ENCODE assay signal across 10 cellular contexts in genomic region chr1:206705744-206706297, GRCh38. TPM values are rescaled to one million over a fixed set of nuclear protein-coding genes. Genes with fewer than 3 reads are reported as not detected.
DNase-seq lines count a peak whose midpoint lies in the region; ATAC-seq and TF ChIP-seq lines count a peak whose summit lies in the region.
"Had no signal": no experiment of that assay in that cellular context is flagged by ENCODE, and none has a peak within 500 bp of the region (broad histone marks: within the 10 kb centered on the region; RNA-seq: fewer than 3 reads in every experiment).

No MANE protein-coding gene starts in this region.

- peaks cover 53% of the 10 kb centered on the region for H3K4me1 ChIP-seq in skeletal muscle satellite cell (ENCODE audit: control insufficient read depth, insufficient read depth, low read length)

- H3K27me3 ChIP-seq in skeletal muscle satellite cell (ENCODE audit: control insufficient read depth, insufficient read depth, low read length), result no peaks in the 10 kb centered on the region

- H3K4me2 ChIP-seq in skeletal muscle satellite cell (ENCODE audit: low read length), result peak overlapping the region; percentile 53

- H3K36me3 ChIP-seq in skeletal muscle satellite cell (ENCODE audit: insufficient read depth, low read length), result no peaks in the 10 kb centered on the region

- H3K9ac ChIP-seq in skeletal muscle satellite cell (ENCODE audit: low read depth, low read length), result peak overlapping the region; percentile 45

- no peak for TF ChIP-seq CTCF in fibroblast of villous mesenchyme (IDR thresholded peaks at IDR 0.05; ENCODE audit: insufficient read depth, low read depth, low read length)

- DNase-seq in NCI-H146 (lab: John Stamatoyannopoulos, UW), result peak; percentile 55
- DNase-seq in NCI-H146 treated with DMSO at 0.1 percent for 48 hours (lab: John Stamatoyannopoulos, UW; ENCODE audit: unreplicated experiment), result no peak
- DNase-seq in NCI-H69 (lab: John Stamatoyannopoulos, UW), result peak; percentile 50
- peak; percentile 43 for DNase-seq in fibroblast of villous mesenchyme (ENCODE audit: low read depth)
- no peak for DNase-seq in DMS153 (lab: John Stamatoyannopoulos, UW)
- DNase-seq: ACHN; activated CD4-positive, CD25-positive, alpha-beta regulatory T cell had no signal

- H3K4me3 ChIP-seq in fibroblast of villous mesenchyme (ENCODE audit: low read depth, low read length), result no peak overlapping the region
- peak overlapping the region; percentile 27 for H3K4me3 ChIP-seq in skeletal muscle satellite cell (ENCODE audit: low read length)

- no peaks in the 10 kb centered on the region for H3K9me3 ChIP-seq in skeletal muscle satellite cell (replicated peaks; ENCODE audit: low read length)

- ATAC-seq in HG02678 (IDR thresholded peaks at IDR 0.05; ENCODE audit: unreplicated experiment) (no peak), HG03432 (IDR thresholded peaks at IDR 0.05; ENCODE audit: unreplicated experiment) (no peak)

RNA-seq across cellular contexts. Expression of gene MAPKAPK2, which starts 21.1 kb away (rescaled TPM):
- 45.3 and 46.4 TPM in 2 replicates for total RNA-seq in fibroblast of villous mesenchyme
- total RNA-seq in skeletal muscle satellite cell (2012; rRNA removed), result 20.8 and 29.5 TPM in 2 replicates

Comparison
In these comparisons a context has a peak if more than half of its experiments do, and no peak if none do; other contexts are left out.
1. DNase-seq: peak in NCI-H146 (single experiment), NCI-H69 (single experiment) and fibroblast of villous mesenchyme (single experiment); none in NCI-H146 treated with DMSO at 0.1 percent for 48 hours (single experiment) and DMS153 (single experiment).